Comparison of ENCODE assay signal across 9 cellular contexts in genomic region chr19:19185853-19186728, GRCh38. TPM values are rescaled to one million over a fixed set of nuclear protein-coding genes. Genes with fewer than 3 reads are reported as not detected.
DNase-seq lines count a peak whose midpoint lies in the region; ATAC-seq and TF ChIP-seq lines count a peak whose summit lies in the region.
"Had no signal": no experiment of that assay in that cellular context is flagged by ENCODE, and none has a peak within 500 bp of the region (broad histone marks: within the 10 kb centered on the region; RNA-seq: fewer than 3 reads in every experiment).

No MANE protein-coding gene starts in this region.

- H3K9me3 ChIP-seq in iPS DF 6.9 (ENCODE audit: control insufficient read depth, insufficient read depth, low read length): no peaks in the 10 kb centered on the region

- intact Hi-C loops in CD14-positive monocyte (cut with micrococcal nuclease): no loop called here

- no CpG with 5 or more reads among the region's 9 CpGs for whole genome bisulfite sequencing in iPS DF 6.9 (ENCODE audit: insufficient coverage, insufficient read length)

- H3K4me3 ChIP-seq in iPS DF 6.9 (ENCODE audit: low read length): no peak overlapping the region

- TF ChIP-seq CTCF in CD14-positive monocyte (IDR thresholded peaks at IDR 0.05): peak; percentile 19
- TF ChIP-seq CTCF in HFFc6 (IDR thresholded peaks at IDR 0.05): peak; percentile 89

- in situ Hi-C loops in SK-MEL-5 (cut with HindIII; ENCODE audit: low pct_unique_long_range_greater_than_20kb, low sequenced_read_pairs): no loop called here

- DNase-seq in CD14-positive monocyte (ENCODE audit: low spot score): no peak
- peak; percentile 31 for DNase-seq in HFFc6
- DNase-seq in SK-MEL-5 (ENCODE audit: low read depth, low spot score): peak; percentile 66
- peak in 3 of 4 experiments; percentile 8 to 40 (median 35) for DNase-seq in activated naive CD4-positive, alpha-beta T cell (lab: John Stamatoyannopoulos, UW)
- peak; percentile 70 for DNase-seq in iPS DF 6.9 (ENCODE audit: low read depth, low spot score)
- peak; percentile 32 to 47 (median 36) for DNase-seq in stimulated activated CD4-positive, alpha-beta T cell treated with anti-CD3 and anti-CD28 coated beads, TNF-alpha, amount 100 ng/mL, for 24 hours (ENCODE audit: low read depth in 3 of 3)
- no peak for DNase-seq in NCI-H1105 treated with DMSO at 0.1 percent for 48 hours (lab: John Stamatoyannopoulos, UW)

- no peak for ATAC-seq in GM21576 (IDR thresholded peaks at IDR 0.05; ENCODE audit: unreplicated experiment)

- H3K36me3 Mint-ChIP-seq in CD14-positive monocyte (peaks cover 44 to 75% of the 10 kb centered on the region in 2 donors), HFFc6 (ENCODE audit: low read depth) (peaks cover 33% of the 10 kb centered on the region)

- no peaks in the 10 kb centered on the region for H3K27me3 ChIP-seq in iPS DF 6.9 (ENCODE audit: control insufficient read depth, insufficient read depth, low read length)

- H3K27ac ChIP-seq in iPS DF 6.9 (ENCODE audit: low read length): no peak overlapping the region

- H3K4me1 ChIP-seq in iPS DF 6.9 (ENCODE audit: control insufficient read depth, insufficient read depth, low read length): no peaks in the 10 kb centered on the region

- H3K27ac Mint-ChIP-seq in CD14-positive monocyte (peak overlapping the region; percentile 64 to 87 (median 84)), HFFc6 (no peak overlapping the region; the same call in 1 of the 2 replicates)

- no peaks in the 10 kb centered on the region for H3K36me3 ChIP-seq in iPS DF 6.9 (ENCODE audit: control insufficient read depth, insufficient read depth, low read length)

- H3K9me3 Mint-ChIP-seq in CD14-positive monocyte: peaks cover 15 to 29% (median 22%) of the 10 kb centered on the region in 7 donors
- no peaks in the 10 kb centered on the region for H3K9me3 Mint-ChIP-seq in HFFc6

- H3K4me1 Mint-ChIP-seq in CD14-positive monocyte (peaks cover 26% of the 10 kb centered on the region), HFFc6 (ENCODE audit: low read depth) (peaks cover 15% of the 10 kb centered on the region; the same call in 1 of the 2 replicates)

- peak overlapping the region in 1 of 2 donors; percentile 2 for H3K4me3 Mint-ChIP-seq in CD14-positive monocyte
- no peak overlapping the region for H3K4me3 Mint-ChIP-seq in HFFc6

- peaks cover 0 to 1% (median 0%) of the 10 kb centered on the region in 3 donors for H3K27me3 Mint-ChIP-seq in CD14-positive monocyte (ENCODE audit: low read depth in 3 of 3)
- H3K27me3 Mint-ChIP-seq in HFFc6 (ENCODE audit: insufficient read depth): peaks cover 2% of the 10 kb centered on the region; the same call in 1 of the 2 replicates

RNA-seq across cellular contexts. Expression of gene BORCS8, which starts 5.9 kb away (rescaled TPM):
- polyA plus RNA-seq in CD14-positive monocyte: 10 to 100 TPM; 31.6 to 36.5 TPM
- 10 to 100 TPM; 33.9 to 43.2 (median 38.6) TPM for total RNA-seq in HFFc6 (2021; fragmentation: NEBNext Ultra II Directional; extraction: Animal tissue kit (Norgen Biotek cat#: 25700))
- 13.3 and 16.4 TPM in 2 replicates for total RNA-seq in SK-MEL-5 (2014; rRNA removed; shearing (Covaris generic))
- 31.6 and 46.9 TPM in 2 replicates for polyA plus RNA-seq in SK-MEL-5 (2015; cell fraction: cytosol; rRNA removed)
- polyA plus RNA-seq in SK-MEL-5 (2015; cell fraction: nucleus; rRNA removed): 41.2 and 44.8 TPM in 2 replicates

RNA-seq across cellular contexts. Expression of gene RFXANK, which starts 6.0 kb away (rescaled TPM):
- polyA plus RNA-seq in CD14-positive monocyte: 10 to 100 TPM; 62.2 to 66.6 TPM
- total RNA-seq in HFFc6 (2021; fragmentation: NEBNext Ultra II Directional; extraction: Animal tissue kit (Norgen Biotek cat#: 25700)): 10 to 100 TPM; 63.7 to 84.6 (median 75.7) TPM
- total RNA-seq in SK-MEL-5 (2014; rRNA removed; shearing (Covaris generic)): 47.3 and 62.0 TPM in 2 replicates
- polyA plus RNA-seq in SK-MEL-5 (2015; cell fraction: cytosol; rRNA removed): 34.7 and 46.8 TPM in 2 replicates
- 71.0 and 106 TPM in 2 replicates for polyA plus RNA-seq in SK-MEL-5 (2015; cell fraction: nucleus; rRNA removed)

RNA-seq across cellular contexts. Expression of gene MEF2B, which starts 16.0 kb away (rescaled TPM):
- under 1 TPM; 0.15 to 0.30 TPM for polyA plus RNA-seq in CD14-positive monocyte
- total RNA-seq in HFFc6 (2021; fragmentation: NEBNext Ultra II Directional; extraction: Animal tissue kit (Norgen Biotek cat#: 25700)): 1 to 10 TPM in 3 of 6 experiments, under 1 TPM in 3; 0.20 to 1.9 (median 0.82) TPM
- total RNA-seq in SK-MEL-5 (2014; rRNA removed; shearing (Covaris generic)): not detected in 2 replicates
- polyA plus RNA-seq in SK-MEL-5 (2015; cell fraction: cytosol; rRNA removed): 0.13 and 0.27 TPM in 2 replicates
- polyA plus RNA-seq in SK-MEL-5 (2015; cell fraction: nucleus; rRNA removed): 0.22 and 1.7 TPM in 2 replicates

RNA-seq across cellular contexts. Expression of gene NR2C2AP, which starts 17.1 kb away (rescaled TPM):
- 1 to 10 TPM; 6.4 TPM for polyA plus RNA-seq in CD14-positive monocyte
- 10 to 100 TPM in 1 of 6 experiments, 1 to 10 TPM in 5; 6.5 to 12.8 (median 9.3) TPM for total RNA-seq in HFFc6 (2021; fragmentation: NEBNext Ultra II Directional; extraction: Animal tissue kit (Norgen Biotek cat#: 25700))
- 20.4 and 23.7 TPM in 2 replicates for total RNA-seq in SK-MEL-5 (2014; rRNA removed; shearing (Covaris generic))
- 24.1 and 26.4 TPM in 2 replicates for polyA plus RNA-seq in SK-MEL-5 (2015; cell fraction: cytosol; rRNA removed)
- 45.1 and 64.2 TPM in 2 replicates for polyA plus RNA-seq in SK-MEL-5 (2015; cell fraction: nucleus; rRNA removed)

RNA-seq across cellular contexts. Expression of gene NCAN, which starts 25.7 kb away (rescaled TPM):
- polyA plus RNA-seq in CD14-positive monocyte: not detected
- not detected for total RNA-seq in HFFc6 (2021; fragmentation: NEBNext Ultra II Directional; extraction: Animal tissue kit (Norgen Biotek cat#: 25700))
- not detected in 2 replicates for total RNA-seq in SK-MEL-5 (2014; rRNA removed; shearing (Covaris generic))
- 0.04 and 0.25 TPM in 2 replicates for polyA plus RNA-seq in SK-MEL-5 (2015; cell fraction: cytosol; rRNA removed)
- not detected in 2 replicates for polyA plus RNA-seq in SK-MEL-5 (2015; cell fraction: nucleus; rRNA removed)
- total RNA-seq: subcutaneous adipose tissue had no signal

Comparison
In these comparisons a context has a peak if more than half of its experiments do, and no peak if none do; other contexts are left out.
1. DNase-seq: peak in HFFc6 (single experiment), SK-MEL-5 (single experiment), activated naive CD4-positive, alpha-beta T cell (3 of 4), iPS DF 6.9 (single experiment) and stimulated activated CD4-positive, alpha-beta T cell treated with anti-CD3 and anti-CD28 coated beads, TNF-alpha, amount 100 ng/mL, for 24 hours (3 of 3); none in CD14-positive monocyte (single experiment) and NCI-H1105 treated with DMSO at 0.1 percent for 48 hours (single experiment).